Comparison of ENCODE assay signal across 1 cellular context in genomic region chr5:135304352-135305221, GRCh38.
TF ChIP-seq lines count a peak whose summit lies in the region.

No MANE protein-coding gene starts in this region.

TF ChIP-seq in HepG2, 621 proteins besides CTCF, POLR2A, EP300 and RAD21 (continued from another document and continues in another):
- no peak for TF ChIP-seq ZNF407 (CRISPR knock-in tag; IDR thresholded peaks at IDR 0.05; ENCODE audit: not compliant biosample characterization)
- TF ChIP-seq ZSCAN22 (CRISPR knock-in tag; IDR thresholded peaks at IDR 0.05) = peak; percentile 83; the same call in 1 of the 2 replicates
- TF ChIP-seq NCOA2 (CRISPR knock-in tag; IDR thresholded peaks at IDR 0.05) = peak; percentile 88
- no peak for TF ChIP-seq ATF5 (CRISPR knock-in tag; IDR thresholded peaks at IDR 0.05; ENCODE audit: low read depth)
- no peak for TF ChIP-seq CBX2 (IDR thresholded peaks at IDR 0.05; ENCODE audit: low read depth, low read length)
- no peak for TF ChIP-seq CBX2 (CRISPR knock-in tag; IDR thresholded peaks at IDR 0.05; ENCODE audit: low read depth)
- TF ChIP-seq POGZ (CRISPR knock-in tag; IDR thresholded peaks at IDR 0.05) = peak; percentile 44; the same call in 1 of the 2 replicates
- TF ChIP-seq ZNF331 (CRISPR knock-in tag; IDR thresholded peaks at IDR 0.05) = 0 out of 2 replicates have a peak, but pooled peaks have one; percentile 45
- TF ChIP-seq SALL2 (CRISPR knock-in tag; IDR thresholded peaks at IDR 0.05) = 0 out of 2 replicates have a peak, but pooled peaks have one; percentile 31
- no peak for TF ChIP-seq ZNF318 (CRISPR knock-in tag; IDR thresholded peaks at IDR 0.05)
- TF ChIP-seq ZNF451 (CRISPR knock-in tag; IDR thresholded peaks at IDR 0.05) = no peak
- TF ChIP-seq SMAD3 (CRISPR knock-in tag; IDR thresholded peaks at IDR 0.05) = no peak
- TF ChIP-seq DDIT3 (CRISPR knock-in tag; IDR thresholded peaks at IDR 0.05) = no peak
- TF ChIP-seq ZNF124 (CRISPR knock-in tag; IDR thresholded peaks at IDR 0.05) = no peak
- TF ChIP-seq ZBTB14 (CRISPR knock-in tag; IDR thresholded peaks at IDR 0.05) = no peak
- TF ChIP-seq ZNF225 (CRISPR knock-in tag; IDR thresholded peaks at IDR 0.05) = no peak
- peak; percentile 72; the same call in 1 of the 2 replicates for TF ChIP-seq ZBTB7B (CRISPR knock-in tag; IDR thresholded peaks at IDR 0.05)
- peak; percentile 92 for TF ChIP-seq ONECUT2 (CRISPR knock-in tag; IDR thresholded peaks at IDR 0.05)
- no peak for TF ChIP-seq SMAD9 (CRISPR knock-in tag; IDR thresholded peaks at IDR 0.05)
- no peak for TF ChIP-seq MXD1 (CRISPR knock-in tag; IDR thresholded peaks at IDR 0.05)
- TF ChIP-seq SNAPC5 (CRISPR knock-in tag; IDR thresholded peaks at IDR 0.05; ENCODE audit: borderline replicate concordance) = no peak
- no peak for TF ChIP-seq SMC3 (IDR thresholded peaks at IDR 0.05; ENCODE audit: low read length)
- TF ChIP-seq ZNF30 (CRISPR knock-in tag; IDR thresholded peaks at IDR 0.05) = no peak
- no peak; the same call in 1 of the 2 replicates for TF ChIP-seq MYC (CRISPR knock-in tag; IDR thresholded peaks at IDR 0.05; ENCODE audit: borderline replicate concordance)
- TF ChIP-seq ZNF557 (CRISPR knock-in tag; IDR thresholded peaks at IDR 0.05) = no peak
- no peak for TF ChIP-seq ZSCAN21 (CRISPR knock-in tag; IDR thresholded peaks at IDR 0.05; ENCODE audit: borderline replicate concordance)
- TF ChIP-seq SIX1 (CRISPR knock-in tag; IDR thresholded peaks at IDR 0.05; ENCODE audit: borderline replicate concordance) = peak; percentile 36; the same call in 1 of the 2 replicates
- no peak for TF ChIP-seq MLX (CRISPR knock-in tag; IDR thresholded peaks at IDR 0.05)
- no peak for TF ChIP-seq ZEB1 (IDR thresholded peaks at IDR 0.05; ENCODE audit: insufficient replicate concordance, low read depth)
- peak; percentile 48; the same call in 1 of the 2 replicates for TF ChIP-seq UBTF (CRISPR knock-in tag; IDR thresholded peaks at IDR 0.05)
- TF ChIP-seq ZNF207 (IDR thresholded peaks at IDR 0.05; ENCODE audit: borderline replicate concordance) = no peak
- TF ChIP-seq MAX (IDR thresholded peaks at IDR 0.05) = no peak
- TF ChIP-seq GMEB1 (CRISPR knock-in tag; IDR thresholded peaks at IDR 0.05; ENCODE audit: borderline replicate concordance) = no peak
